Comparison of ENCODE assay signal across 8 cellular contexts in the genomic region with DNA sequence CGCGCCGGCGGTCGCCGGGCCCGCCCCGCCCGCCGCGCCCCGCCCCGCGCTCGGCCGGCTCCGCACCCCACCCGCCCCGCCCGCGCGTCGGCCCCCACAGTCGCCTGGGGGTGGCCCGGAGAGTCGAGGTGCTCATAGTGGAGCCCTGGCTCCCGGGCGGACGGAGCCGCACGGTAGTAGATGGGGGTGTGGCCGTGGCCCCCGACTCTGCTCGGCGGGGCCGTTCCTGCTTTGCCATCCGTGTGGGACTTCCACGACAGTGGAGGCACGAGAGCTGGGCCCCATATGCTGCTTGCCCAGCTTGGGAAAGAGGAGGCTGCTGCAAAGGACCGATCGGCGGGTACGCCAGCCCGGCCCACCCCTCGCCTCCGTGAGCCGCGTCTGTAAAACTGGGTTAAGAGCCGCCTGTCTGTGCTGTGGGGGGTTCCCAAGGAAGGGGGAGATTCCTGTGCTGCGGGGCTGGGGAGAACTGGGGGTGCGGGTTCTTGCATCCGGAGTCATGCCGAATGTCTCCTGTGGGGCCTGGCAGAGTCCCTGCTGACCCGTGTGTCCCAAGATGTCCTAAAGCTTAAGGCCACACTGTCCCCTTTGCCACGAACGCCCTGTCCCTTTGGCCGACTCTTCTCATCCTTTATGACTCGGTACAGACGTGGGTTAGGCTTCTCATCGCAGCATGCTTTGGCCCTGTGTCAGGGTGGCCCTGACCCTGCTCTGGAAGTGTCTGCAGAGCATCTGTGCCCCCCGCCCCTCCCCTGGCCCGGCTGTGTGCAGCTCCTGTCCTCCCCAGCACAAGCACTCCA. TPM values are rescaled to one million over a fixed set of nuclear protein-coding genes. Genes with fewer than 3 reads are reported as not detected.
DNase-seq lines count a peak whose midpoint lies in the region; ATAC-seq and FAIRE-seq lines count a peak whose summit lies in the region.

A gene (plus strand): TSS at position 70 of the 800 bp plus-strand sequence. CDS start 12,639 bp downstream, outside the sequence.

- intact Hi-C loops in left colon (cut with DNase I, micrococcal nuclease) = no loop called here

- peaks cover 39% of the 10 kb centered on the region for H3K4me1 Mint-ChIP-seq in activated T-cell treated with anti-CD3 and anti-CD28 coated beads, Interleukin-2, amount 50 U/mL, for 4 hours (ENCODE audit: low read depth)

- H3K4me3 Mint-ChIP-seq in activated T-cell treated with anti-CD3 and anti-CD28 coated beads, Interleukin-2, amount 50 U/mL, for 4 hours = peak within 1 kb of the TSS; percentile 86

- DNase-seq in activated CD4-positive, alpha-beta T cell treated with anti-CD3 and anti-CD28 coated beads for 48 hours = peak; percentile 40
- no peak for DNase-seq in activated CD4-positive, alpha-beta T cell treated with anti-CD3 and anti-CD28 coated beads for 1 hour
- DNase-seq in activated T-cell treated with anti-CD3 and anti-CD28 coated beads, Interleukin-2, amount 50 U/mL, for 4 hours = no peak
- no peak for DNase-seq in frontal cortex (ENCODE audit: low spot score in 2 of 2)
- peak; percentile 59 for DNase-seq in retina
- DNase-seq in COLO668 (lab: John Stamatoyannopoulos, UW; ENCODE audit: unreplicated experiment) = no peak
- no peak for DNase-seq in left colon
- no peak for DNase-seq in GM19238 (ENCODE audit: insufficient read length, low spot score)

- no peaks in the 10 kb centered on the region for H3K36me3 Mint-ChIP-seq in activated T-cell treated with anti-CD3 and anti-CD28 coated beads, Interleukin-2, amount 50 U/mL, for 4 hours (ENCODE audit: insufficient read depth)

- no peak for FAIRE-seq in frontal cortex (lab: Jason Lieb, UNC)

- no peaks in the 10 kb centered on the region for H3K9me3 Mint-ChIP-seq in activated T-cell treated with anti-CD3 and anti-CD28 coated beads, Interleukin-2, amount 50 U/mL, for 4 hours

- ATAC-seq in activated T-cell treated with anti-CD3 and anti-CD28 coated beads, Interleukin-2, amount 50 U/mL, for 4 hours = peak; percentile 36 to 43
- no peak for ATAC-seq in left colon

- H3K27me3 Mint-ChIP-seq in activated T-cell treated with anti-CD3 and anti-CD28 coated beads, Interleukin-2, amount 50 U/mL, for 4 hours (ENCODE audit: low read depth) = peaks cover 2% of the 10 kb centered on the region

RNA-seq across cellular contexts. Expression of the gene that starts here (rescaled TPM):
- under 1 TPM in 2 of 3 donors, not detected in 1; 0.05 to 0.11 TPM for total RNA-seq in activated T-cell treated with anti-CD3 and anti-CD28 coated beads, Interleukin-2, amount 50 U/mL, for 4 hours
- 13.5 TPM for total RNA-seq in frontal cortex
- total RNA-seq in left colon = under 1 TPM; 0.15 to 0.17 TPM

Comparison
In these comparisons a context has a peak if more than half of its experiments do, and no peak if none do; other contexts are left out.
1. RNA of the gene that starts here (total RNA-seq): 13.5 TPM in frontal cortex (single experiment); 0.15 to 0.17 TPM in left colon and 0.05 to 0.11 TPM in activated T-cell treated with anti-CD3 and anti-CD28 coated beads, Interleukin-2, amount 50 U/mL, for 4 hours; every median in the first group is over 10 times any median in the second.
2. DNase-seq: peak in activated CD4-positive, alpha-beta T cell treated with anti-CD3 and anti-CD28 coated beads for 48 hours (single experiment) and retina (single experiment); none in activated CD4-positive, alpha-beta T cell treated with anti-CD3 and anti-CD28 coated beads for 1 hour (single experiment), activated T-cell treated with anti-CD3 and anti-CD28 coated beads, Interleukin-2, amount 50 U/mL, for 4 hours (single experiment), frontal cortex (0 of 2), COLO668 (single experiment), left colon (0 of 2) and GM19238 (single experiment).
3. Peak in ATAC-seq in activated T-cell treated with anti-CD3 and anti-CD28 coated beads, Interleukin-2, amount 50 U/mL, for 4 hours; RNA of the gene not detected or under 1 TPM.